In genomic region chr12:67692966-67693365, GRCh38 we compare ENCODE assay signal across 21 cellular contexts. TPM values are rescaled to one million over a fixed set of nuclear protein-coding genes. Genes with fewer than 3 reads are reported as not detected.
DNase-seq lines count a peak whose midpoint lies in the region; ATAC-seq and TF ChIP-seq lines count a peak whose summit lies in the region.
"Had no signal": no experiment of that assay in that cellular context is flagged by ENCODE, and none has a peak within 500 bp of the region (broad histone marks: within the 10 kb centered on the region; RNA-seq: fewer than 3 reads in every experiment).

No MANE protein-coding gene starts in this region.

- peaks cover 21 to 34% (median 27%) of the 10 kb centered on the region in 3 donors for H3K4me1 Mint-ChIP-seq in naive B cell
- peaks cover 38% of the 10 kb centered on the region for H3K4me1 Mint-ChIP-seq in CD4-positive, alpha-beta T cell (ENCODE audit: low read depth)

- peaks cover 19 to 35% (median 22%) of the 10 kb centered on the region in 3 donors for H3K27me3 Mint-ChIP-seq in naive B cell
- H3K27me3 Mint-ChIP-seq in CD4-positive, alpha-beta T cell, result no peaks in the 10 kb centered on the region

- POLR2A ChIA-PET in CD4-positive, alpha-beta T cell (lab: Charles Lee), result no interaction called here

- intact Hi-C loops in CD4-positive, alpha-beta T cell (cut with DNase I, micrococcal nuclease), result no loop called here

- DNase-seq in naive B cell, result no peak
- DNase-seq in cortex of kidney (lab: John Stamatoyannopoulos, UW), result no peak
- DNase-seq in CD4-positive, alpha-beta T cell, result no peak
- DNase-seq in activated naive CD4-positive, alpha-beta T cell treated with Interleukin-2 at 50 U/mL for 16 hours, result no peak
- DNase-seq: activated gamma-delta T cell; adrenal gland; hippocampal formation; lower lobe of right lung; NCI-H1417 treated with DMSO at 0.1 percent for 48 hours; NCI-H526; occipital lobe; right cardiac atrium; stimulated activated CD4-positive, alpha-beta T cell treated with anti-CD3 and anti-CD28 coated beads, Interleukin-15, amount 100 ng/mL, for 24 hours had no signal

- H3K36me3 Mint-ChIP-seq in naive B cell, result peaks cover 21 to 28% of the 10 kb centered on the region in 2 donors
- peaks cover 5% of the 10 kb centered on the region for H3K36me3 Mint-ChIP-seq in CD4-positive, alpha-beta T cell (ENCODE audit: low read depth)

- no peak overlapping the region for H3K27ac ChIP-seq in CD4-positive, alpha-beta T cell (ENCODE audit: low read depth, low read length)
- H3K27ac ChIP-seq: adrenal gland, lower lobe of right lung, suprapubic skin, VCaP had no signal

- no peaks in the 10 kb centered on the region for H3K27me3 ChIP-seq in CD4-positive, alpha-beta T cell (ENCODE audit: control insufficient read depth, insufficient read depth, low read length)
- H3K27me3 ChIP-seq: adrenal gland, suprapubic skin had no signal

- peaks cover 0 to 6% (median 3%) of the 10 kb centered on the region in 7 donors for H3K9me3 Mint-ChIP-seq in naive B cell
- no peaks in the 10 kb centered on the region for H3K9me3 Mint-ChIP-seq in CD4-positive, alpha-beta T cell
- H3K9me3 Mint-ChIP-seq: T-helper 1 cell treated with Interleukin-12 subunit alpha and Interleukin-12 subunit beta and Interleukin-4 antibody, amounts not matched to agents 30 μg/mL and 1 μg/mL, for 36 hours had no signal

- ATAC-seq in GM18907 (IDR thresholded peaks at IDR 0.05; ENCODE audit: unreplicated experiment) (peak; percentile 80), HG02588 (IDR thresholded peaks at IDR 0.05; ENCODE audit: unreplicated experiment) (peak; percentile 44), HG03378 (IDR thresholded peaks at IDR 0.05; ENCODE audit: unreplicated experiment) (peak; percentile 63), naive B cell (ENCODE audit: low read depth in 2 of 2) (peak; percentile 51 to 57)
- ATAC-seq in CD4-positive, alpha-beta T cell (ENCODE audit: poor library complexity), result no peak
- ATAC-seq: lower lobe of right lung, right cardiac atrium, Right ventricle myocardium inferior had no signal

- H3K27ac Mint-ChIP-seq in naive B cell, result no peak overlapping the region
- no peak overlapping the region for H3K27ac Mint-ChIP-seq in CD4-positive, alpha-beta T cell
- H3K27ac Mint-ChIP-seq: dendritic cell treated with granulocyte-macrophage colony-stimulating factor and Interleukin-4, amounts not matched to agents 40 ng/mL and 50 ng/mL, for 4 days; T-helper 1 cell treated with Interleukin-12 subunit alpha and Interleukin-12 subunit beta and Interleukin-4 antibody, amounts not matched to agents 30 μg/mL and 1 μg/mL, for 36 hours had no signal

- H3K9me3 ChIP-seq in CD4-positive, alpha-beta T cell (ENCODE audit: control insufficient read depth, low read length), result no peaks in the 10 kb centered on the region
- H3K9me3 ChIP-seq: adrenal gland, lower lobe of right lung, suprapubic skin had no signal

- no peak for TF ChIP-seq CTCF in CD4-positive, alpha-beta T cell (IDR thresholded peaks at IDR 0.05)

- peak overlapping the region in 3 of 8 donors; percentile 19 to 58 (median 54) for H3K4me3 Mint-ChIP-seq in naive B cell
- no peak overlapping the region for H3K4me3 Mint-ChIP-seq in CD4-positive, alpha-beta T cell
- H3K4me3 Mint-ChIP-seq: dendritic cell treated with granulocyte-macrophage colony-stimulating factor and Interleukin-4, amounts not matched to agents 40 ng/mL and 50 ng/mL, for 4 days; T-helper 1 cell treated with Interleukin-12 subunit alpha and Interleukin-12 subunit beta and Interleukin-4 antibody, amounts not matched to agents 30 μg/mL and 1 μg/mL, for 36 hours had no signal

- CTCF ChIA-PET in CD4-positive, alpha-beta T cell (lab: Charles Lee), result no interaction called here

RNA-seq across cellular contexts. Expression of gene DYRK2, which starts 44.4 kb away (rescaled TPM):
- polyA plus RNA-seq in naive B cell (ENCODE audit: low read depth in 6 of 6), result 10 to 100 TPM; 27.4 to 62.0 (median 36.5) TPM
- total RNA-seq in CD4-positive, alpha-beta T cell, result 100 to 1,000 TPM; 123 to 135 TPM
